ENCODE assay signal across 8 cellular contexts in the genomic region with DNA sequence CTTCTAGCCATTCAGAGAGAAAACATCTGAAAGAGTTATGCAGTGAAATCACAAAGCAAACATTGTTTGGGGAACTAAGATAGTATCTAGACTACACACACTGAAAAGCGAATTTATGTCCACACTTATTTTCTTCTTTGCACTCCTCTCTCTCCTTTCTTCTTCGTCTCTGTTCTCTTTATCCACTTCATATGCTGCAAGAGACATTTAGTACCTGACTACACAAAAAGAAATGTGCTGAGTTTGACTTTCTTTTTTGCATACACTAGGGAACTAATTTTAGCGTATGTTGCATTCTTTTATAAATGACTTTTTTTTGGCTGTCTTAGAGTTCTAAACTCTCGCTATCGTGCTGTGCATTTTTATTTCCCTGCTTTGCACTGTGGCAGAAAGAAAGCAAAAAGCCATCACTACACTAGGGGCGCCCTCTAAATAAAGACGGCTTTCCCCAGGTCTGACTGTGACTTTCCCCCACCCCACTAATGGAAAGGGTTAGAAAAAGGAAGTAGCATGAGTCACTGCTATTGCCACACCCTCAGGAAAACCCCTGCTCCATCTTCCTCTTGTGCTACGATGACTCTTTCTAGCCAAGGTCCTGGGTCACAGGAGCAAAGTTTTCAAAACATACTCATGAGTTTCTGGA.
DNase-seq lines count a peak whose midpoint lies in the region; ATAC-seq lines count a peak whose summit lies in the region.

No MANE protein-coding gene starts in this region.

- peaks cover 7% of the 10 kb centered on the region for H3K9me3 Mint-ChIP-seq in activated T-helper 17 cell treated with anti-CD3 and anti-CD28 coated beads, Interleukin-2, amount 50 U/mL, for 72 hours

- DNase-seq in ACHN (peak; percentile 90), RPMI7951 (ENCODE audit: low read depth) (peak; percentile 94), Right ventricle myocardium inferior (ENCODE audit: missing footprints) (no peak), islet precursor cell (no peak)

- H3K36me3 ChIP-seq in skeletal muscle tissue (ENCODE audit: control insufficient read depth in 3 of 3, insufficient read depth in 3 of 3, low read length in 3 of 3): no peaks in the 10 kb centered on the region

- H3K4me3 Mint-ChIP-seq in activated T-helper 17 cell treated with anti-CD3 and anti-CD28 coated beads, Interleukin-2, amount 50 U/mL, for 72 hours: peak overlapping the region; percentile 89

- intact Hi-C loops in Right ventricle myocardium inferior (cut with DNase I): no loop called here

- peaks cover 24% of the 10 kb centered on the region for H3K4me1 Mint-ChIP-seq in activated T-helper 17 cell treated with anti-CD3 and anti-CD28 coated beads, Interleukin-2, amount 50 U/mL, for 72 hours

- in situ Hi-C loops in ACHN (cut with HindIII; ENCODE audit: low pct_ligation_motif_present, low pct_unique_long_range_greater_than_20kb, low sequenced_read_pairs): no loop called here

- H3K27me3 Mint-ChIP-seq in activated T-helper 17 cell treated with anti-CD3 and anti-CD28 coated beads, Interleukin-2, amount 50 U/mL, for 72 hours: no peaks in the 10 kb centered on the region

- H3K9me3 ChIP-seq in skeletal muscle tissue (ENCODE audit: control insufficient read depth in 3 of 3, low read length in 3 of 3): peaks cover 0 to 3% (median 0%) of the 10 kb centered on the region in 3 donors

- H3K36me3 Mint-ChIP-seq in activated T-helper 17 cell treated with anti-CD3 and anti-CD28 coated beads, Interleukin-2, amount 50 U/mL, for 72 hours (ENCODE audit: low read depth): no peaks in the 10 kb centered on the region

- no peak overlapping the region for H3K9ac ChIP-seq in skeletal muscle tissue (ENCODE audit: low read depth in 1 of 3, low read length in 3 of 3)

- ATAC-seq in GM18907 (IDR thresholded peaks at IDR 0.05; ENCODE audit: unreplicated experiment) (peak; percentile 97), HG03097 (IDR thresholded peaks at IDR 0.05; ENCODE audit: low FRiP score, unreplicated experiment) (peak; percentile 87), Right ventricle myocardium inferior (peak; percentile 86)
- peak; percentile 99 for ATAC-seq in activated T-helper 17 cell treated with anti-CD3 and anti-CD28 coated beads, Interleukin-2, amount 50 U/mL, for 72 hours (replicated peaks)

- H3K27ac Mint-ChIP-seq in activated T-helper 17 cell treated with anti-CD3 and anti-CD28 coated beads, Interleukin-2, amount 50 U/mL, for 72 hours: peak overlapping the region; percentile 98

- peaks cover 0 to 10% (median 4%) of the 10 kb centered on the region in 3 donors for H3K4me1 ChIP-seq in skeletal muscle tissue (ENCODE audit: control insufficient read depth in 3 of 3, insufficient read depth in 3 of 3, low read length in 3 of 3)

- H3K4me3 ChIP-seq in skeletal muscle tissue (ENCODE audit: low read length in 3 of 3): peak overlapping the region in 2 of 3 donors; percentile 6 to 40

- H3K27me3 ChIP-seq in skeletal muscle tissue (ENCODE audit: control insufficient read depth in 3 of 3, insufficient read depth in 3 of 3, low read length in 3 of 3): no peaks in the 10 kb centered on the region

- peak overlapping the region; percentile 66 for H3K27ac ChIP-seq in skeletal muscle tissue (ENCODE audit: low read depth, low read length)

Comparison
In these comparisons a context has a peak if more than half of its experiments do, and no peak if none do; other contexts are left out.
1. DNase-seq: peak in ACHN (single experiment) and RPMI7951 (single experiment); none in Right ventricle myocardium inferior (single experiment) and islet precursor cell (single experiment).
2. Peak in every context shown above with its lines, with median percentiles within 50 percentile points of each other: ATAC-seq.